ENCODE assay signal across 21 cellular contexts in the genomic region with DNA sequence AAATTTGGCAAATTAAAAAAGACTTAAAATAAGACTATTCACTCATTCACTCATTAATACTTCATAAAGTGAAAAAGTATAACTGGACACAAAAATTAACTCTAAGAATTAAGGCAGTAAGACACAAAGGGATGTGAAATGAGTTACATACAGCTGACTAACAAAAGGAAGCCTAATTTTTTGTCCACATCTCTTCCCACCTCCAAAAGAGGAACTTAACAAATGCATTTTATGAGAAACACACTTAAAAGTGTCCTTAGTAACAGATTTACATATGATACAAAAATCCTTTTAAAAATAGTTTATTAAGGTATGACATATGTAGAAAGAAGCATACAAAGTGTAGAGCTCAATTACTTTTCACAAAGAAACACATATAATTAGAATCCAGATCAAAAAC.
"Had no signal": no experiment of that assay in that cellular context is flagged by ENCODE, and none has a peak within 500 bp of the region (broad histone marks: within the 10 kb centered on the region; RNA-seq: fewer than 3 reads in every experiment).

No MANE protein-coding gene starts in this region.

- H3K4me3 ChIP-seq: esophagus muscularis mucosa, gastroesophageal sphincter, neural progenitor cell, prostate gland, right atrium auricular region, tibial artery, uterus had no signal

- DNase-seq: activated CD4-positive, alpha-beta T cell treated with anti-CD3 and anti-CD28 coated beads for 1 hour; activated CD8-positive, alpha-beta memory T cell treated with anti-CD3 and anti-CD28 coated beads for 24 hours; activated naive CD4-positive, alpha-beta T cell; activated naive CD8-positive, alpha-beta T cell treated with anti-CD3 and anti-CD28 coated beads for 36 hours; amniotic stem cell; dermis blood vessel endothelial cell; effector memory CD4-positive, alpha-beta T cell; mesenchymal stem cell; naive thymus-derived CD4-positive, alpha-beta T cell; stimulated activated naive CD8-positive, alpha-beta T cell treated with anti-CD3 and anti-CD28 coated beads, Interleukin-15, Interleukin-2, amounts not matched to agents 100 U/mL and 50 U/mL, for 24 hours; substantia nigra; T1000; tibial artery; uterus; WERI-Rb-1 had no signal

- H3K27me3 Mint-ChIP-seq: activated naive CD8-positive, alpha-beta T cell treated with anti-CD3 and anti-CD28 coated beads for 36 hours; naive thymus-derived CD4-positive, alpha-beta T cell had no signal

- H3K9me3 ChIP-seq: esophagus muscularis mucosa, gastroesophageal sphincter, prostate gland, right atrium auricular region, tibial artery, uterus had no signal

- H3K27ac Mint-ChIP-seq: activated naive CD8-positive, alpha-beta T cell treated with anti-CD3 and anti-CD28 coated beads for 36 hours; activated T-helper 1 cell treated with anti-CD3 and anti-CD28 coated beads, Interleukin-12 subunit alpha, Interleukin-12 subunit beta, Interleukin-2, Interleukin-4 antibody, amounts not matched to agents 30 ng/mL and 10 ng/mL and 1 ng/mL, durations not matched to agents 14 hours and 24 hours and 36 hours; naive thymus-derived CD4-positive, alpha-beta T cell; neural progenitor cell had no signal

- H3K27me3 ChIP-seq: esophagus muscularis mucosa, gastroesophageal sphincter, neural progenitor cell, right atrium auricular region, tibial artery, uterus had no signal

- H3K9me3 Mint-ChIP-seq: activated naive CD8-positive, alpha-beta T cell treated with anti-CD3 and anti-CD28 coated beads for 36 hours; activated T-helper 1 cell treated with anti-CD3 and anti-CD28 coated beads, Interleukin-12 subunit alpha, Interleukin-12 subunit beta, Interleukin-2, Interleukin-4 antibody, amounts not matched to agents 30 ng/mL and 10 ng/mL and 1 ng/mL, durations not matched to agents 14 hours and 24 hours and 36 hours; naive thymus-derived CD4-positive, alpha-beta T cell; neural progenitor cell had no signal

- H3K36me3 ChIP-seq: esophagus muscularis mucosa, neural progenitor cell, prostate gland, right atrium auricular region, tibial artery, uterus had no signal

- H3K4me3 Mint-ChIP-seq: activated naive CD8-positive, alpha-beta T cell treated with anti-CD3 and anti-CD28 coated beads for 36 hours; activated T-helper 1 cell treated with anti-CD3 and anti-CD28 coated beads, Interleukin-12 subunit alpha, Interleukin-12 subunit beta, Interleukin-2, Interleukin-4 antibody, amounts not matched to agents 30 ng/mL and 10 ng/mL and 1 ng/mL, durations not matched to agents 14 hours and 24 hours and 36 hours; naive thymus-derived CD4-positive, alpha-beta T cell; neural progenitor cell had no signal

- H2AFZ ChIP-seq: neural progenitor cell had no signal

- ATAC-seq: gastroesophageal sphincter; naive thymus-derived CD4-positive, alpha-beta T cell; stimulated activated naive CD8-positive, alpha-beta T cell treated with anti-CD3 and anti-CD28 coated beads, Interleukin-15, Interleukin-2, amounts not matched to agents 100 U/mL and 50 U/mL, for 24 hours had no signal

- H3K27ac ChIP-seq: esophagus muscularis mucosa, gastroesophageal sphincter, neural progenitor cell, prostate gland, right atrium auricular region, tibial artery, uterus, WERI-Rb-1 had no signal

- H3K4me2 ChIP-seq: neural progenitor cell had no signal

- H3K9ac ChIP-seq: neural progenitor cell had no signal

- H3K36me3 Mint-ChIP-seq: neural progenitor cell had no signal

- H3K4me1 ChIP-seq: neural progenitor cell, prostate gland, right atrium auricular region, uterus had no signal
